In genomic region chr4:77293426-77293825, GRCh38 we compare ENCODE assay signal across 24 cellular contexts.
"Had no signal": no experiment of that assay in that cellular context is flagged by ENCODE, and none has a peak within 500 bp of the region (broad histone marks: within the 10 kb centered on the region; RNA-seq: fewer than 3 reads in every experiment).

No MANE protein-coding gene starts in this region.

- H3K36me3 ChIP-seq: stomach, suprapubic skin, thoracic aorta, thyroid gland, tibial artery, tibial nerve, transverse colon, upper lobe of left lung, upper lobe of right lung, uterus, vagina had no signal

- H3K4me3 ChIP-seq: stomach, suprapubic skin, testis, thoracic aorta, thyroid gland, tibial artery, tibial nerve, transverse colon, upper lobe of left lung, upper lobe of right lung, uterus, vagina had no signal

- FAIRE-seq: urothelium cell line had no signal

- H3K27ac ChIP-seq: stomach, suprapubic skin, testis, thoracic aorta, thyroid gland, tibial artery, tibial nerve, transverse colon, upper lobe of left lung, upper lobe of right lung, uterus, vagina had no signal

- DNase-seq: stimulated activated CD4-positive, alpha-beta T cell treated with anti-CD3 and anti-CD28 coated beads, Interleukin-2, amount 100 ng/mL, for 48 hours; stimulated activated CD4-positive, alpha-beta T cell treated with anti-CD3 and anti-CD28 coated beads, Interleukin-4, amount 100 ng/mL, for 1 hour; stimulated activated CD4-positive, alpha-beta T cell treated with anti-CD3 and anti-CD28 coated beads, Interleukin-4, amount 100 ng/mL, for 24 hours; stimulated activated CD4-positive, alpha-beta T cell treated with anti-CD3 and anti-CD28 coated beads, Interleukin-4, amount 100 ng/mL, for 4 hours; stimulated activated CD8-positive, alpha-beta memory T cell treated with anti-CD3 and anti-CD28 coated beads, Interleukin-4, amount 100 ng/mL, for 48 hours; stimulated activated naive B cell treated with anti-CD40 and anti-IgM and Interleukin-4, amounts not matched to agents 10 μg/mL and 1 μg/mL and 100 μg/mL, for 72 hours; stimulated activated naive CD4-positive, alpha-beta T cell; stimulated activated naive CD4-positive, alpha-beta T cell treated with Interleukin-2 at 50 U/mL for 16 hours; stimulated activated naive CD8-positive, alpha-beta T cell treated with anti-CD3 and anti-CD28 coated beads, Interleukin-15, amount 100 ng/mL, for 72 hours; stimulated activated naive CD8-positive, alpha-beta T cell treated with anti-CD3 and anti-CD28 coated beads, Interleukin-15, Interleukin-2, amounts not matched to agents 100 U/mL and 50 U/mL, for 24 hours; stomach; substantia nigra; testis; thyroid gland; tibial artery; transverse colon; upper lobe of left lung; upper lobe of right lung; uterus had no signal

- H3K4me1 ChIP-seq: stomach, suprapubic skin, testis, thyroid gland, tibial artery, tibial nerve, transverse colon, upper lobe of left lung, upper lobe of right lung, uterus, vagina had no signal

- H3K27me3 ChIP-seq: stomach, suprapubic skin, testis, thyroid gland, tibial artery, tibial nerve, transverse colon, upper lobe of left lung, upper lobe of right lung, uterus, vagina had no signal

- H3K9me3 ChIP-seq: stomach, suprapubic skin, testis, thoracic aorta, thyroid gland, tibial artery, transverse colon, upper lobe of right lung, uterus, vagina had no signal
